Comparison of ENCODE assay signal across 9 cellular contexts in the genomic region with DNA sequence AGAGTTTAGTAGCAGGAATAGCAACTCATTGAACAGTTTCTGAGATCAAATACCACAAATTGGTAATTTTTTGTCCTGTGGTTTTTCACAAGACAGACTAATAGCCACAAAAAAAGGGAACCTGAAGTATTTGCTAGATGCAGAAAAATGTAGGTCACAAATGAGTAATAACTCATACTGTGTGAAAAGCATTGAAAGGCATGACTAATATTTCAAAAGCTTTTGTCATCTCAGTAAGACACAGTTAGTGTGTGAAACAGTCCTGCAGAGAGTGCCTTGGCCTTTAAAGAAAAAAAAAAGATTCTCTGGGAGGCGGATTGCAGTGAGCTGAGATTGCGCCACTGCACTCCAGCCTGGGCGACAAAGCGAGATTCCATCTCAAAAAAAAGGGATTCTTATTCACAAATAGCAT. TPM values are rescaled to one million over a fixed set of nuclear protein-coding genes. Genes with fewer than 3 reads are reported as not detected.
A peak's percentile ranks its signal among the peaks of the same experiment; 100 is the strongest.
DNase-seq lines count a peak whose midpoint lies in the region; ATAC-seq and FAIRE-seq lines count a peak whose summit lies in the region.
"Had no signal": no experiment of that assay in that cellular context is flagged by ENCODE, and none has a peak within 500 bp of the region (broad histone marks: within the 10 kb centered on the region; RNA-seq: fewer than 3 reads in every experiment).

No MANE protein-coding gene starts in this region.

- intact Hi-C loops in activated T-helper 1 cell treated with anti-CD3 and anti-CD28 coated beads, Interleukin-12 subunit alpha, Interleukin-12 subunit beta, Interleukin-2, Interleukin-4 antibody, amounts not matched to agents 30 ng/mL and 10 ng/mL and 1 ng/mL, durations not matched to agents 14 hours and 24 hours and 36 hours (cut with micrococcal nuclease): no loop called here

- H3K4me3 Mint-ChIP-seq in activated T-helper 1 cell treated with anti-CD3 and anti-CD28 coated beads, Interleukin-12 subunit alpha, Interleukin-12 subunit beta, Interleukin-2, Interleukin-4 antibody, amounts not matched to agents 30 ng/mL and 10 ng/mL and 1 ng/mL, durations not matched to agents 14 hours and 24 hours and 36 hours: no peak overlapping the region
- H3K4me3 Mint-ChIP-seq: stimulated activated naive CD8-positive, alpha-beta T cell treated with anti-CD3 and anti-CD28 coated beads, Interleukin-15, Interleukin-2, amounts not matched to agents 100 ng/mL and 50 ng/mL, for 24 hours had no signal

- no peaks in the 10 kb centered on the region for H3K79me1 ChIP-seq in mesenchymal stem cell (replicated peaks; ENCODE audit: low read length, poor library complexity, severe bottlenecking)

- no peak overlapping the region for H3K4ac ChIP-seq in mesenchymal stem cell (ENCODE audit: low read depth in 1 of 2, low read length in 2 of 2)

- H3K23ac ChIP-seq in mesenchymal stem cell (ENCODE audit: low read length in 2 of 2): no peak overlapping the region

- no peaks in the 10 kb centered on the region for H3K4me1 ChIP-seq in mesenchymal stem cell (ENCODE audit: control insufficient read depth, insufficient read depth, low read depth, low read length)

- no peak overlapping the region for H2BK12ac ChIP-seq in mesenchymal stem cell (ENCODE audit: low read length in 2 of 2)

- no peaks in the 10 kb centered on the region for H3K36me3 ChIP-seq in mesenchymal stem cell (ENCODE audit: control insufficient read depth in 1 of 2, insufficient read depth in 2 of 2, low read depth in 1 of 2, low read length in 2 of 2)

- peak; percentile 87 for FAIRE-seq in RCC 7860 (lab: Jason Lieb, UNC)

- no peak overlapping the region for H2BK120ac ChIP-seq in mesenchymal stem cell (ENCODE audit: low read depth, low read length)

- H2AFZ ChIP-seq in mesenchymal stem cell (ENCODE audit: low read depth, low read length): no peak overlapping the region

- H3K27ac Mint-ChIP-seq in activated T-helper 1 cell treated with anti-CD3 and anti-CD28 coated beads, Interleukin-12 subunit alpha, Interleukin-12 subunit beta, Interleukin-2, Interleukin-4 antibody, amounts not matched to agents 30 ng/mL and 10 ng/mL and 1 ng/mL, durations not matched to agents 14 hours and 24 hours and 36 hours: no peak overlapping the region
- H3K27ac Mint-ChIP-seq: stimulated activated naive CD8-positive, alpha-beta T cell treated with anti-CD3 and anti-CD28 coated beads, Interleukin-15, Interleukin-2, amounts not matched to agents 100 ng/mL and 50 ng/mL, for 24 hours had no signal

- ATAC-seq in GM18873 (IDR thresholded peaks at IDR 0.05; ENCODE audit: low FRiP score, unreplicated experiment) (peak; percentile 100), HG02885 (IDR thresholded peaks at IDR 0.05; ENCODE audit: poor library complexity, unreplicated experiment) (peak; percentile 100)

- no peak overlapping the region for H2BK5ac ChIP-seq in mesenchymal stem cell (ENCODE audit: low read depth, low read length, poor library complexity, severe bottlenecking)

- H3K18ac ChIP-seq in mesenchymal stem cell (ENCODE audit: low read depth in 1 of 2, low read length in 2 of 2): no peak overlapping the region

- H3K4me3 ChIP-seq in mesenchymal stem cell (ENCODE audit: insufficient read depth in 1 of 2, low read depth in 1 of 2, low read length in 2 of 2): no peak overlapping the region

- H3K36me3 Mint-ChIP-seq in activated T-helper 1 cell treated with anti-CD3 and anti-CD28 coated beads, Interleukin-12 subunit alpha, Interleukin-12 subunit beta, Interleukin-2, Interleukin-4 antibody, amounts not matched to agents 30 ng/mL and 10 ng/mL and 1 ng/mL, durations not matched to agents 14 hours and 24 hours and 36 hours (ENCODE audit: low read depth): no peaks in the 10 kb centered on the region

- peaks cover 7% of the 10 kb centered on the region for H3K9me3 Mint-ChIP-seq in activated T-helper 1 cell treated with anti-CD3 and anti-CD28 coated beads, Interleukin-12 subunit alpha, Interleukin-12 subunit beta, Interleukin-2, Interleukin-4 antibody, amounts not matched to agents 30 ng/mL and 10 ng/mL and 1 ng/mL, durations not matched to agents 14 hours and 24 hours and 36 hours

- no peaks in the 10 kb centered on the region for H3K27me3 ChIP-seq in mesenchymal stem cell (ENCODE audit: control insufficient read depth in 1 of 2, insufficient read depth in 1 of 2, low read length in 2 of 2)

- no peak overlapping the region for H2BK15ac ChIP-seq in mesenchymal stem cell (ENCODE audit: low read depth, poor library complexity, severe bottlenecking)

- WGBS in mesenchymal stem cell: 93% methylated on average over 4 of the region's 4 CpGs

- no peak overlapping the region for H4K8ac ChIP-seq in mesenchymal stem cell (ENCODE audit: low read length)

- H3K27ac ChIP-seq in mesenchymal stem cell (ENCODE audit: low read length, poor library complexity, severe bottlenecking): no peak overlapping the region

- H3K9me3 ChIP-seq in mesenchymal stem cell (ENCODE audit: control insufficient read depth, low read length): peaks cover 3% of the 10 kb centered on the region

- H2AK5ac ChIP-seq in mesenchymal stem cell (ENCODE audit: low read length, severe bottlenecking): no peak overlapping the region

- no peak overlapping the region for H4K91ac ChIP-seq in mesenchymal stem cell (ENCODE audit: low read length)

- peaks cover 5% of the 10 kb centered on the region for H3K27me3 Mint-ChIP-seq in activated T-helper 1 cell treated with anti-CD3 and anti-CD28 coated beads, Interleukin-12 subunit alpha, Interleukin-12 subunit beta, Interleukin-2, Interleukin-4 antibody, amounts not matched to agents 30 ng/mL and 10 ng/mL and 1 ng/mL, durations not matched to agents 14 hours and 24 hours and 36 hours (ENCODE audit: insufficient read depth)

- H3K4me2 ChIP-seq in mesenchymal stem cell (ENCODE audit: low read length, poor library complexity, severe bottlenecking): no peak overlapping the region

- peak; percentile 70 for DNase-seq in RCC 7860 (ENCODE audit: low spot score)
- DNase-seq in mesenchymal stem cell: peak; percentile 31
- DNase-seq in NCI-H1417 treated with DMSO at 0.1 percent for 48 hours (lab: John Stamatoyannopoulos, UW): no peak
- no peak for DNase-seq in activated effector memory CD4-positive, alpha-beta T cell treated with anti-CD3 and anti-CD28 coated beads, Interleukin-2, amount 50 U/mL, for 16 hours
- DNase-seq in retina: no peak
- no peak for DNase-seq in activated T-helper 1 cell treated with anti-CD3 and anti-CD28 coated beads, Interleukin-12 subunit alpha, Interleukin-12 subunit beta, Interleukin-2, Interleukin-4 antibody, amounts not matched to agents 30 ng/mL and 10 ng/mL and 1 ng/mL, durations not matched to agents 14 hours and 24 hours and 36 hours (ENCODE audit: low spot score)

- no peak overlapping the region for H3K9ac ChIP-seq in mesenchymal stem cell (ENCODE audit: low read length)

- no peaks in the 10 kb centered on the region for H3K4me1 Mint-ChIP-seq in activated T-helper 1 cell treated with anti-CD3 and anti-CD28 coated beads, Interleukin-12 subunit alpha, Interleukin-12 subunit beta, Interleukin-2, Interleukin-4 antibody, amounts not matched to agents 30 ng/mL and 10 ng/mL and 1 ng/mL, durations not matched to agents 14 hours and 24 hours and 36 hours (ENCODE audit: low read depth)

- no peak overlapping the region for H3K14ac ChIP-seq in mesenchymal stem cell (ENCODE audit: low read length in 2 of 2)

RNA-seq across cellular contexts. Expression of a gene that starts 31.4 kb away (rescaled TPM):
- not detected for polyA plus RNA-seq in mesenchymal stem cell (2013, experiment 1 of 2)
- not detected for polyA plus RNA-seq in mesenchymal stem cell (2013, experiment 2 of 2)
- total RNA-seq in activated T-helper 1 cell treated with anti-CD3 and anti-CD28 coated beads, Interleukin-12 subunit alpha, Interleukin-12 subunit beta, Interleukin-2, Interleukin-4 antibody, amounts not matched to agents 30 ng/mL and 10 ng/mL and 1 ng/mL, durations not matched to agents 14 hours and 24 hours and 36 hours: not detected in 2 replicates

Comparison
In these comparisons a context has a peak if more than half of its experiments do, and no peak if none do; other contexts are left out.
1. DNase-seq: peak in RCC 7860 (single experiment) and mesenchymal stem cell (single experiment); none in NCI-H1417 treated with DMSO at 0.1 percent for 48 hours (single experiment), activated effector memory CD4-positive, alpha-beta T cell treated with anti-CD3 and anti-CD28 coated beads, Interleukin-2, amount 50 U/mL, for 16 hours (single experiment), retina (single experiment) and activated T-helper 1 cell treated with anti-CD3 and anti-CD28 coated beads, Interleukin-12 subunit alpha, Interleukin-12 subunit beta, Interleukin-2, Interleukin-4 antibody, amounts not matched to agents 30 ng/mL and 10 ng/mL and 1 ng/mL, durations not matched to agents 14 hours and 24 hours and 36 hours (single experiment).